Comparison of ENCODE assay signal across 25 cellular contexts in the genomic region with DNA sequence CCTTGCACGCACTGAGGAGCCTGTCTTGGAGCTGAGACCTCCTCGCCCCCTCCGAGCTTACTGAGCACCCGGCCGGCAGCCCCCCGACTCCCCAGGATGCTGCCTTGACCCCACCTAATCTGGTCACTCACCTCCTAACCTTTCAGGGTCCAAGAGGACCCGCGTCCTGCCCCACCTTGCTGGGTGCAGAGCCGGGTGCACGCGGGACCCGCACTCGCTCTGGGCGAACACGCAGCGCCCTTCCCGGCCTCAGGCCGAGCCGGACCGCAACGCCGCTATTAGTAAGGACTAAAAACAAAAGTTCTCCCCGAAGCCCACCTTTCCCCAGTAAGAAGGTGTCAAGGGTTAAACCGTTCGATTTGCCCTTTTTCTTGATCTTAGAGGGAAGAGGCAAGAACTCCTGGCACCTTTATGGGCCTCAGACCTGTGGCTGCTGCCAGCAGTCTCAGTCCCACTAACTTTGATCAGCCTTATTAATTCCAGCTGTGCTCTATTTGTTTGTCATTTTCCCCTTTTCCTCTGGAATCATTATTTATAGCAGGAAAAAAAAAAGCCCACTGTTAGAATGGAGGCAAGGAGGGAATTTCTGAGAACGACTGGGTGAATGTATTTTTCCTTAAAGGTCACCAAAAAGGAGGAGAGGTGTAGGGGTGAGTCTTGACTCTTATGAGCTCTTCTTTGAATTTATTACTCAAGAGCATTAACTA. TPM values are rescaled to one million over a fixed set of nuclear protein-coding genes. Genes with fewer than 3 reads are reported as not detected.
DNase-seq lines count a peak whose midpoint lies in the region; ATAC-seq, FAIRE-seq and TF ChIP-seq lines count a peak whose summit lies in the region.
"Had no signal": no experiment of that assay in that cellular context is flagged by ENCODE, and none has a peak within 500 bp of the region (broad histone marks: within the 10 kb centered on the region; RNA-seq: fewer than 3 reads in every experiment).

No MANE protein-coding gene starts in this region.

- no peak overlapping the region for H3K14ac ChIP-seq in H1 (ENCODE audit: insufficient read length)

- H3K4ac ChIP-seq in H1 (replicated peaks; ENCODE audit: insufficient read length, low read depth, low read length) = no peak overlapping the region

- H3K4me2 ChIP-seq in H1 (ENCODE audit: insufficient read depth in 1 of 2, low read depth in 2 of 2, low read length in 2 of 2) = peak overlapping the region; percentile 78 to 79

- peaks cover 22% of the 10 kb centered on the region for H3K36me3 Mint-ChIP-seq in type B pancreatic cell
- H3K36me3 Mint-ChIP-seq: CD4-positive, CD25-positive, alpha-beta regulatory T cell; memory B cell had no signal

- no peak overlapping the region for H3K23ac ChIP-seq in H1 (ENCODE audit: insufficient read length)

- no peak overlapping the region for H3K56ac ChIP-seq in H1 (replicated peaks; ENCODE audit: insufficient read length, low read depth, low read length)

- TF ChIP-seq EP300 in H1 (IDR thresholded peaks at IDR 0.05; ENCODE audit: borderline replicate concordance in 1 of 2, low read depth in 2 of 2, low read length in 2 of 2) = no peak

- peaks cover 0 to 17% of the 10 kb centered on the region in 2 experiments; a peak in 1 of 4 replicates for H3K79me2 ChIP-seq in H1 (ENCODE audit: control insufficient read depth in 1 of 2, insufficient read depth in 2 of 2, low read length in 2 of 2)
- H3K79me2 ChIP-seq: parathyroid adenoma had no signal

- H3K9ac ChIP-seq in HUES64 (ENCODE audit: low read depth, low read length) (no peak overlapping the region), H1 (replicated peaks in 1 of 4; ENCODE audit: extremely low read depth in 1 of 4, low read depth in 3 of 4, low read length in 3 of 4) (no peak overlapping the region)
- H3K9ac ChIP-seq: parathyroid adenoma had no signal

- H3K9me3 ChIP-seq in HUES64 (ENCODE audit: insufficient read depth, low read depth, low read length) = no peaks in the 10 kb centered on the region
- H3K9me3 ChIP-seq in H1 (ENCODE audit: insufficient read depth in 2 of 2, low read depth in 1 of 2, low read length in 1 of 2) = no peaks in the 10 kb centered on the region
- no peaks in the 10 kb centered on the region for H3K9me3 ChIP-seq in lower lobe of right lung
- H3K9me3 ChIP-seq: vagina had no signal

- no peak overlapping the region for H3K27ac Mint-ChIP-seq in type B pancreatic cell
- H3K27ac Mint-ChIP-seq: activated CD8-positive, alpha-beta T cell treated with anti-CD3 and anti-CD28 coated beads, Interleukin-2, amount 10 ng/mL, durations not matched to agents 7 days and 5 days; activated T-cell treated with anti-CD3 and anti-CD28 coated beads, Interleukin-2, amount 50 U/mL, for 24 hours; memory B cell had no signal

- intact Hi-C loops in lower lobe of right lung (cut with DNase I) = no loop called here

- H3K27ac ChIP-seq in HUES64 (ENCODE audit: low read depth, low read length) (no peak overlapping the region; the same call in 1 of the 2 replicates), H1 (ENCODE audit: low read depth, low read length) (no peak overlapping the region), lower lobe of right lung (peak overlapping the region; percentile 86)
- H3K27ac ChIP-seq: parathyroid adenoma, vagina had no signal

- peaks cover 9% of the 10 kb centered on the region; the same call in 1 of the 2 replicates for H3K23me2 ChIP-seq in H1 (ENCODE audit: low read depth, low read length)

- H3K4me3 ChIP-seq in HUES64 (ENCODE audit: low read length) (peak overlapping the region; percentile 50; the same call in 1 of the 2 replicates), H1 (ENCODE audit: extremely low read depth in 1 of 4, insufficient read depth in 2 of 4, low read depth in 3 of 4, low read length in 4 of 4) (peak overlapping the region in 1 of 4 experiments; percentile 62; a peak in 3 of 8 replicates), lower lobe of right lung (peak overlapping the region; percentile 58)
- H3K4me3 ChIP-seq: K562 had no signal

- ATAC-seq in lower lobe of right lung (peak in 1 of 2 donors; percentile 1), omental fat pad (ENCODE audit: low FRiP score) (no peak)
- ATAC-seq: activated CD4-positive, CD25-positive, alpha-beta regulatory T cell treated with anti-CD3 and anti-CD28 coated beads, Interleukin-2, amount 50 U/mL, for 24 hours; activated CD8-positive, alpha-beta T cell treated with anti-CD3 and anti-CD28 coated beads, Interleukin-2, amount 10 ng/mL, durations not matched to agents 7 days and 5 days had no signal

- H2BK12ac ChIP-seq in H1 (ENCODE audit: low read depth, low read length) = peak overlapping the region; percentile 60; the same call in 1 of the 2 replicates

- in situ Hi-C loops in GM13977 (cut with MboI; ENCODE audit: low pct_unique_long_range_greater_than_20kb, low sequenced_read_pairs, unreplicated experiment) = no loop called here

- H4K91ac ChIP-seq in H1 (replicated peaks; ENCODE audit: insufficient read length, low read length) = no peak overlapping the region

- H4K20me1 ChIP-seq in H1 (replicated peaks in 1 of 2; ENCODE audit: control insufficient read depth in 1 of 2, insufficient read depth in 2 of 2, low read length in 2 of 2) = peaks cover 22% of the 10 kb centered on the region in 2 experiments

- no peak for TF ChIP-seq CTCF in H1 (IDR thresholded peaks at IDR 0.05; ENCODE audit: control extremely low read depth in 1 of 3, insufficient read depth in 1 of 3, low read depth in 1 of 3, low read length in 3 of 3)
- TF ChIP-seq CTCF in lower lobe of right lung (IDR thresholded peaks at IDR 0.05) = no peak
- TF ChIP-seq CTCF in type B pancreatic cell (conservative IDR thresholded peaks at IDR 0.05) = no peak
- TF ChIP-seq CTCF in GM13977 (IDR thresholded peaks at IDR 0.05; ENCODE audit: extremely low read depth, insufficient read depth, missing control alignments) = no peak
- TF ChIP-seq CTCF in omental fat pad (IDR thresholded peaks at IDR 0.05) = no peak

- H2AFZ ChIP-seq in H1 (ENCODE audit: low read length) = no peak overlapping the region
- H2AFZ ChIP-seq: parathyroid adenoma had no signal

- peak overlapping the region; percentile 12 for H3K4me3 Mint-ChIP-seq in type B pancreatic cell
- H3K4me3 Mint-ChIP-seq: activated CD8-positive, alpha-beta T cell treated with anti-CD3 and anti-CD28 coated beads, Interleukin-2, amount 10 ng/mL, durations not matched to agents 7 days and 5 days; activated T-cell treated with anti-CD3 and anti-CD28 coated beads, Interleukin-2, amount 50 U/mL, for 24 hours; memory B cell had no signal

- TF ChIP-seq RAD21 in H1 (IDR thresholded peaks at IDR 0.05 in 1 of 2, conservative IDR thresholded peaks at IDR 0.05 in 1 of 2; ENCODE audit: low read depth in 2 of 2, low read length in 2 of 2) = no peak

- H2BK20ac ChIP-seq in H1 (ENCODE audit: low read length) = no peak overlapping the region

- H3K36me3 ChIP-seq in HUES64 (ENCODE audit: insufficient read depth, low read length) (peaks cover 32% of the 10 kb centered on the region), H1 (ENCODE audit: control insufficient read depth in 2 of 4, insufficient read depth in 4 of 4, low read length in 3 of 4) (peaks cover 0 to 27% (median 2%) of the 10 kb centered on the region in 4 experiments; a peak in 4 of 8 replicates), lower lobe of right lung (no peaks in the 10 kb centered on the region)
- H3K36me3 ChIP-seq: vagina had no signal

- CTCF ChIA-PET in H1 (lab: Charles Lee; ENCODE audit: partially characterized antibody) = interaction anchor here (1.0 kb wide), 1 partner anchor 63 kb away, joined by 3 read pairs; no protein-coding TSS in a partner anchor

- H2BK5ac ChIP-seq in H1 (ENCODE audit: low read depth, low read length) = no peak overlapping the region

- no peak overlapping the region; the same call in 1 of the 2 replicates for H4K8ac ChIP-seq in H1 (ENCODE audit: extremely low read depth, insufficient read depth, low read length)

- no peak overlapping the region for H2AK5ac ChIP-seq in H1 (ENCODE audit: low read depth, low read length)

- POLR2A ChIA-PET in H1 (lab: Charles Lee; ENCODE audit: partially characterized antibody) = interaction anchor here (0.7 to 4.0 kb wide), 3 partner anchors 11 to 852 kb away, joined by 3 to 64 read pairs (median 3); a partner anchor contains a TSS

- no peak overlapping the region for H2BK120ac ChIP-seq in H1 (replicated peaks; ENCODE audit: low read depth, low read length)

- H3K27me3 ChIP-seq in HUES64 (ENCODE audit: insufficient read depth, low read length) (peaks cover 87% of the 10 kb centered on the region), H1 (replicated peaks in 1 of 4; ENCODE audit: control insufficient read depth in 3 of 4, extremely low read depth in 1 of 4, insufficient read depth in 3 of 4, low read length in 3 of 4) (peaks cover 31 to 71% (median 67%) of the 10 kb centered on the region in 4 experiments), lower lobe of right lung (ENCODE audit: low read depth) (peaks cover 84% of the 10 kb centered on the region)

- H3K4me1 Mint-ChIP-seq in type B pancreatic cell (ENCODE audit: unreplicated experiment) = peaks cover 35% of the 10 kb centered on the region
- H3K4me1 Mint-ChIP-seq: memory B cell had no signal

- H3K79me1 ChIP-seq in H1 (ENCODE audit: low read depth, low read length) = no peaks in the 10 kb centered on the region

- TF ChIP-seq POLR2A in H1 (IDR thresholded peaks at IDR 0.05; ENCODE audit: control extremely low read depth in 1 of 2, low read depth in 2 of 2, low read length in 2 of 2) = no peak

- no peak overlapping the region; the same call in 1 of the 2 replicates for H3K18ac ChIP-seq in H1 (ENCODE audit: extremely low read depth, low read length)

- peak in 1 of 2 experiments; percentile 61 for DNase-seq in H1 (ENCODE audit: low read depth in 1 of 2, low spot score in 2 of 2)
- no peak for DNase-seq in lower lobe of right lung
- peak; percentile 64 for DNase-seq in type B pancreatic cell (ENCODE audit: extremely low spot score, unreplicated experiment)
- DNase-seq in GM13977 (ENCODE audit: low spot score) = no peak
- no peak for DNase-seq in omental fat pad (ENCODE audit: low spot score)
- no peak for DNase-seq in NOMO-1 treated with DMSO at 0.1 percent for 48 hours (lab: John Stamatoyannopoulos, UW; ENCODE audit: unreplicated experiment)
- DNase-seq: activated CD8-positive, alpha-beta T cell treated with anti-CD3 and anti-CD28 coated beads, Interleukin-2, amount 10 ng/mL, durations not matched to agents 7 days and 5 days; activated T-cell treated with anti-CD3 and anti-CD28 coated beads, Interleukin-2, amount 50 U/mL, for 24 hours; amniotic stem cell; caudate nucleus; CD4-positive, CD25-positive, alpha-beta regulatory T cell; dermis blood vessel endothelial cell; DMS 273 treated with DMSO at 0.1 percent for 48 hours; NCI-H146; NCI-H774; Right ventricle myocardium superior; substantia nigra had no signal

- peaks cover 40% of the 10 kb centered on the region for H3K4me1 ChIP-seq in HUES64 (ENCODE audit: insufficient read depth, low read length)
- peaks cover 6 to 31% (median 14%) of the 10 kb centered on the region in 4 experiments for H3K4me1 ChIP-seq in H1 (replicated peaks in 1 of 4; ENCODE audit: control insufficient read depth in 3 of 4, insufficient read depth in 4 of 4, low read length in 3 of 4)
- H3K4me1 ChIP-seq in lower lobe of right lung = no peaks in the 10 kb centered on the region
- H3K4me1 ChIP-seq: parathyroid adenoma had no signal

- peaks cover 65% of the 10 kb centered on the region for H3K27me3 Mint-ChIP-seq in type B pancreatic cell

- H2BK15ac ChIP-seq in H1 (ENCODE audit: low read length) = no peak overlapping the region

- FAIRE-seq in H1 (lab: Jason Lieb, UNC) = no peak
- FAIRE-seq: endothelial cell of umbilical vein, islet of Langerhans, K562 had no signal

- WGBS in HUES64 = 20% methylated on average over 26 of the region's 26 CpGs
- 10% methylated on average over 25 of the region's 26 CpGs; no CpG with 5 or more reads in 1 of the 2 experiments for WGBS in H1 (ENCODE audit: extremely low coverage in 1 of 2, insufficient coverage in 1 of 2, insufficient read length in 1 of 2, insufficient replicate concordance in 2 of 2, low coverage in 1 of 2, low lambda C conversion rate in 2 of 2, missing lambda C conversion rate in 1 of 2), 2 experiments

- no peaks in the 10 kb centered on the region for H3K9me3 Mint-ChIP-seq in type B pancreatic cell
- H3K9me3 Mint-ChIP-seq: activated T-cell treated with anti-CD3 and anti-CD28 coated beads, Interleukin-2, amount 50 U/mL, for 24 hours; memory B cell had no signal

- no peak overlapping the region for H4K5ac ChIP-seq in H1 (ENCODE audit: insufficient read length, low read depth, low read length)

RNA-seq across cellular contexts. Expression of a gene that starts 10.5 kb away (rescaled TPM):
- 49.3 TPM for polyA plus RNA-seq in HUES64 (2013, experiment 1 of 2)
- polyA plus RNA-seq in HUES64 (2013, experiment 2 of 2) = 50.4 TPM
- 40.4 and 47.5 TPM in 2 replicates for total RNA-seq in H1 (2021; fragmentation: NEBNext Ultra II Directional; extraction: Animal tissue kit (Norgen Biotek cat#: 25700))
- 23.4 and 39.6 TPM in 2 replicates for polyA plus RNA-seq in H1 (2011; rRNA removed)
- 51.8 TPM for polyA plus RNA-seq in H1 (2011; cell fraction: cytosol; rRNA removed)
- 75.4 TPM for polyA plus RNA-seq in H1 (2011; cell fraction: nucleus; rRNA removed)
- polyA plus RNA-seq in H1 (2012, experiment 1 of 2) = 32.1 to 35.9 TPM (median 35.0 TPM) in 4 replicates
- 16.8 TPM for polyA plus RNA-seq in H1 (2012, experiment 2 of 2)
- 9.2 TPM for polyA plus RNA-seq in H1 (2013, experiment 1 of 2)
- polyA plus RNA-seq in H1 (2013, experiment 2 of 2) = 8.2 TPM
- 7.6 and 12.7 TPM in 2 replicates for polyA minus RNA-seq in H1 (2011; rRNA and poly(A)+ RNA removed)
- polyA minus RNA-seq in H1 (2011; cell fraction: cytosol; rRNA and poly(A)+ RNA removed) = 44.1 TPM
- polyA minus RNA-seq in H1 (2011; cell fraction: nucleus; rRNA and poly(A)+ RNA removed) = 57.0 TPM
- total RNA-seq in lower lobe of right lung (52.1 TPM), type B pancreatic cell (ENCODE audit: low replicate concordance) (31.4 and 42.2 TPM in 2 replicates), omental fat pad (under 1 TPM in 3 of 4 donors, not detected in 1; 0.19 to 0.84 (median 0.63) TPM)
- total RNA-seq: activated CD8-positive, alpha-beta T cell treated with anti-CD3 and anti-CD28 coated beads, Interleukin-2, amount 10 ng/mL, durations not matched to agents 7 days and 5 days; CD4-positive, CD25-positive, alpha-beta regulatory T cell; endothelial cell of umbilical vein had no signal
- polyA plus RNA-seq: CD4-positive, CD25-positive, alpha-beta regulatory T cell; endothelial cell of umbilical vein; K562 had no signal

Comparison
In these comparisons a context has a peak if more than half of its experiments do, and no peak if none do; other contexts are left out.
1. RNA of a gene that starts 10.5 kb away (total RNA-seq): 52.1 TPM in lower lobe of right lung (single experiment), 40.4 to 47.5 TPM in H1 and 31.4 to 42.2 TPM in type B pancreatic cell; 0.19 to 0.84 TPM in omental fat pad; every median in the first group is over 10 times any median in the second.